13 cellular contexts compared by ENCODE assay signal in the genomic region with DNA sequence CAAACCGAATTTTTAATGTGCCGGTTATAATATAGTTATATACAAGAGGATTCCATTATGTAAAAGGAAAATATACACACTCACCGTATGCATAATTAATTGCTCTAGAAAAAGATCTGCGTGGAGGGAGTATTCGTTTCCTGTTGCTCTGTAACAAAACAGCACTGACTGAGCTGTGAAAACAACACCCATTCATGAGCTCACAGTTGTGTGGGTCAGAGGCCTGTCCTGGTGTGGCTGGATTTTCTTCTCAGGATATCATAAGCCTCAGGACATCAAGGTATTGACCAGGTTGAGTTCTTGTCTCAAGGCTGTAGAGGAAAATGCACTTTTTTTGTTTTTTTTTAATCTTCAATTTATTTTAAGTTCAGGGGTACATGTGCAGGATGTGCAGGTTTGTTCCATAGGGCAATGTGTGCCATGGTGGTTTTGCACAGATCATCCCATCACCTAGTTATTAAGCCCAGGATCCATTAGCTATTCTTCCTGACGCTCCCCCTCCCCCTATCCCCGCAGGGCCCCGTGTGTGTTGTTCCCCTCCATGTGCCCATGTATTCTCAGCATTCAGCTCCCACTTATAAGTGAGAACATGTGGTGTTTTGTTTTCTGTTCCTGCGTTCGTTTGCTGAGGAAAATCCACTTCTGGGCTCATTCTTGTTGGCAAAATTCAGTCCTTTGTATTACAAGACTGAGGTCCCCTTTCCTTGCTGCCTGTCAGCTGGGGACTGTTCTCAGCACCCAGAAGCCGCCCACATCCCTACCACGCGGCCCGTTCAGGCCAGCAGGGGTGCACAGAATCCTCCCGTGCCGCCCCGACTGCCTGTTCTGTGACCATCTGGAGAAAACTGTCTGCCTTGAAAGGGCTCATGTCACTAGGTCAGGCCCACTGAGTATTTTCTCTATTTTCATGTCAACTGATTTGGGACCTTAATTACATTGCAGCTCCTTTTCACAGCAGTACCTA.
DNase-seq lines count a peak whose midpoint lies in the region; ATAC-seq and TF ChIP-seq lines count a peak whose summit lies in the region.
"Had no signal": no experiment of that assay in that cellular context is flagged by ENCODE, and none has a peak within 500 bp of the region (broad histone marks: within the 10 kb centered on the region; RNA-seq: fewer than 3 reads in every experiment).

No MANE protein-coding gene starts in this region.

- intact Hi-C loops in ascending aorta (cut with DNase I) = loop anchor here (10.0 kb wide), 1 partner anchor 201 kb away; the partner anchor contains the start of gene SLC45A1

- no peaks in the 10 kb centered on the region for H3K27me3 ChIP-seq in ascending aorta
- H3K27me3 ChIP-seq in hepatocyte = no peaks in the 10 kb centered on the region
- no peaks in the 10 kb centered on the region for H3K27me3 ChIP-seq in suprapubic skin
- H3K27me3 ChIP-seq in effector memory CD4-positive, alpha-beta T cell (replicated peaks; ENCODE audit: control insufficient read depth, insufficient read depth, low read length, poor library complexity, severe bottlenecking) = no peaks in the 10 kb centered on the region
- H3K27me3 ChIP-seq: gastrocnemius medialis, ovary had no signal

- H3K36me3 ChIP-seq in ascending aorta = no peaks in the 10 kb centered on the region
- no peaks in the 10 kb centered on the region for H3K36me3 ChIP-seq in hepatocyte (replicated peaks; ENCODE audit: insufficient read depth, low read depth)
- H3K36me3 ChIP-seq in suprapubic skin = no peaks in the 10 kb centered on the region
- no peaks in the 10 kb centered on the region for H3K36me3 ChIP-seq in effector memory CD4-positive, alpha-beta T cell (ENCODE audit: control insufficient read depth, insufficient read depth, low read length)
- H3K36me3 ChIP-seq: gastrocnemius medialis, ovary had no signal

- no peak for DNase-seq in HFF-Myc (ENCODE audit: extremely low read depth, low read depth)
- DNase-seq in ascending aorta (ENCODE audit: low spot score in 2 of 2) = peak in 1 of 2 donors; percentile 56
- no peak for DNase-seq in hepatocyte (ENCODE audit: low spot score)
- no peak for DNase-seq in suprapubic skin (ENCODE audit: low spot score in 2 of 2)
- no peak for DNase-seq in KBM-7
- no peak for DNase-seq in effector memory CD4-positive, alpha-beta T cell
- DNase-seq: activated CD4-positive, alpha-beta T cell treated with anti-CD3 and anti-CD28 coated beads for 1 hour; cerebellar nuclear complex; gastrocnemius medialis; left cardiac atrium; NCI-H82; ovary had no signal

- H3K27ac ChIP-seq in ascending aorta (peak overlapping the region; percentile 95 to 96), hepatocyte (peak overlapping the region; percentile 15), suprapubic skin (peak overlapping the region; percentile 23)
- H3K27ac ChIP-seq in effector memory CD4-positive, alpha-beta T cell (ENCODE audit: insufficient read depth, low read length, poor library complexity, severe bottlenecking) = no peak overlapping the region

- in situ Hi-C loops in KBM-7 (cut with MboI; ENCODE audit: low pct_unique_long_range_greater_than_20kb, low sequenced_read_pairs) = no loop called here

- H2AFZ ChIP-seq in hepatocyte = no peak overlapping the region

- no peak overlapping the region for H3K4me2 ChIP-seq in hepatocyte

- H3K4me3 ChIP-seq in HFF-Myc (replicated peaks; ENCODE audit: low read depth, low read length) (no peak overlapping the region), ascending aorta (no peak overlapping the region), hepatocyte (no peak overlapping the region), suprapubic skin (no peak overlapping the region)
- H3K4me3 ChIP-seq in effector memory CD4-positive, alpha-beta T cell (ENCODE audit: insufficient read depth, low read depth, low read length, poor library complexity, severe bottlenecking) = no peak overlapping the region
- H3K4me3 ChIP-seq: gastrocnemius medialis, ovary had no signal

- no peak for ATAC-seq in HG03135 (IDR thresholded peaks at IDR 0.05; ENCODE audit: unreplicated experiment)
- ATAC-seq: gastrocnemius medialis had no signal

- H3K9me3 ChIP-seq in ascending aorta (no peaks in the 10 kb centered on the region), hepatocyte (ENCODE audit: low read depth) (no peaks in the 10 kb centered on the region), suprapubic skin (no peaks in the 10 kb centered on the region)
- H3K9me3 ChIP-seq in effector memory CD4-positive, alpha-beta T cell (ENCODE audit: control insufficient read depth, low read length) = no peaks in the 10 kb centered on the region
- H3K9me3 ChIP-seq: gastrocnemius medialis, ovary had no signal

- no peaks in the 10 kb centered on the region for H3K79me2 ChIP-seq in hepatocyte

- peak; percentile 18 for TF ChIP-seq CTCF in HFF-Myc (IDR thresholded peaks at IDR 0.05; ENCODE audit: low read depth, low read length, missing control alignments)
- TF ChIP-seq CTCF in ascending aorta (IDR thresholded peaks at IDR 0.05) = no peak
- no peak for TF ChIP-seq CTCF in hepatocyte (IDR thresholded peaks at IDR 0.05; ENCODE audit: poor library complexity)
- TF ChIP-seq CTCF in suprapubic skin (IDR thresholded peaks at IDR 0.05) = no peak

- no peak for TF ChIP-seq POLR2A in suprapubic skin (IDR thresholded peaks at IDR 0.05)

- no peaks in the 10 kb centered on the region for H3K9me2 ChIP-seq in hepatocyte (replicated peaks; ENCODE audit: insufficient read depth)

- H3K4me1 ChIP-seq in ascending aorta (peaks cover 17 to 35% of the 10 kb centered on the region in 2 donors), hepatocyte (ENCODE audit: insufficient read depth) (peaks cover 36% of the 10 kb centered on the region), suprapubic skin (peaks cover 32% of the 10 kb centered on the region)
- H3K4me1 ChIP-seq in effector memory CD4-positive, alpha-beta T cell (ENCODE audit: control insufficient read depth, insufficient read depth, low read length, poor library complexity, severe bottlenecking) = no peaks in the 10 kb centered on the region

- H4K20me1 ChIP-seq in hepatocyte (ENCODE audit: insufficient read depth, poor library complexity, severe bottlenecking) = no peaks in the 10 kb centered on the region

- no peak for TF ChIP-seq EP300 in suprapubic skin (IDR thresholded peaks at IDR 0.05)

- 66% methylated on average over 17 of the region's 17 CpGs for WGBS in hepatocyte (ENCODE audit: low lambda C conversion rate, missing lambda C conversion rate)
- 61% methylated on average over 17 of the region's 17 CpGs for WGBS in suprapubic skin
